30 cellular contexts compared by ENCODE assay signal in the genomic region with DNA sequence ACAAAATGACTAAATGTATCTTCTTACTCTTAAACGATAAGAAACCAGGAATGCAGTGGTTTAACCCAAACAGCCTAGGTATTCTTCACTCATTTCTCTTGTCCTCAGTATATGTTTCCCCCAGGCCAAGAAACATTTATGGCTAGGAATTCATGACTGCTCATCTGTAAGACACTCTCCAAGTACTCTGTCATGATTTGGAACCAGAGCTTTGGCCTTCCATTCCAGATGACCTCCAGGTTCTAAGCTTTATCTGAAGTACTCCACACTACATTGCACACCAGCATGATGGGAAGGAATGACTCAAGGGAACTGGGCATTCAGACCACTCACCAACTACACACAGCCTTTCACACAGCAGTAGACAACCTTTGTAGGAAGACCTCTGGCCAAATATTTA.
"Had no signal": no experiment of that assay in that cellular context is flagged by ENCODE, and none has a peak within 500 bp of the region (broad histone marks: within the 10 kb centered on the region; RNA-seq: fewer than 3 reads in every experiment).

No MANE protein-coding gene starts in this region.

- H3K9me3 Mint-ChIP-seq: activated naive CD4-positive, alpha-beta T cell treated with anti-CD3 and anti-CD28 coated beads, Interleukin-2, amount 50 U/mL, for 24 hours; activated naive CD8-positive, alpha-beta T cell treated with anti-CD3 and anti-CD28 coated beads, Interleukin-2, amount 50 U/mL, for 24 hours; activated T-helper 2 cell treated with anti-CD3 and anti-CD28 coated beads, Interferon-gamma antibody, Interleukin-2, Interleukin-4, amounts not matched to agents 10 μg/mL and 5 μg/mL and 100 μg/mL, durations not matched to agents 14 hours and 24 hours and 36 hours; central memory CD8-positive, alpha-beta T cell; dendritic cell treated with granulocyte-macrophage colony-stimulating factor and Interleukin-4, amounts not matched to agents 40 ng/mL and 50 ng/mL, for 4 days; naive thymus-derived CD8-positive, alpha-beta T cell; stimulated activated memory B cell treated with anti-CD40 and anti-IgM and Interleukin-4, amounts not matched to agents 10 μg/mL and 1 μg/mL and 100 μg/mL, for 72 hours; stimulated activated naive CD8-positive, alpha-beta T cell treated with anti-CD3 and anti-CD28 coated beads, Interleukin-15, amount 100 ng/mL, for 72 hours had no signal

- ATAC-seq: activated CD4-positive, alpha-beta T cell treated with anti-CD3 and anti-CD28 coated beads for 36 hours; activated CD8-positive, alpha-beta memory T cell treated with anti-CD3 and anti-CD28 coated beads, Interleukin-2, amount 10 ng/mL, durations not matched to agents 7 days and 5 days; activated CD8-positive, alpha-beta T cell treated with anti-CD3 and anti-CD28 coated beads, Interleukin-2, amount 10 ng/mL, durations not matched to agents 7 days and 5 days; activated naive CD8-positive, alpha-beta T cell treated with anti-CD3 and anti-CD28 coated beads, Interleukin-2, amount 50 U/mL, for 24 hours; gastrocnemius medialis; left cardiac atrium; left ventricle myocardium superior; naive thymus-derived CD8-positive, alpha-beta T cell; stimulated activated memory B cell treated with anti-CD40 and anti-IgM and Interleukin-4, amounts not matched to agents 10 μg/mL and 1 μg/mL and 100 μg/mL, for 72 hours; stimulated activated naive CD8-positive, alpha-beta T cell treated with anti-CD3 and anti-CD28 coated beads, Interleukin-15, amount 100 ng/mL, for 72 hours; T-helper 17 cell; upper lobe of right lung had no signal

- H3K4me1 ChIP-seq: gastrocnemius medialis had no signal

- H3K36me3 ChIP-seq: gastrocnemius medialis, right atrium auricular region, upper lobe of right lung had no signal

- H3K27me3 Mint-ChIP-seq: activated CD8-positive, alpha-beta memory T cell treated with anti-CD3 and anti-CD28 coated beads, Interleukin-2, amount 10 ng/mL, durations not matched to agents 7 days and 5 days; activated naive CD8-positive, alpha-beta T cell treated with anti-CD3 and anti-CD28 coated beads, Interleukin-2, amount 50 U/mL, for 24 hours; central memory CD8-positive, alpha-beta T cell; naive thymus-derived CD8-positive, alpha-beta T cell; stimulated activated memory B cell treated with anti-CD40 and anti-IgM and Interleukin-4, amounts not matched to agents 10 μg/mL and 1 μg/mL and 100 μg/mL, for 72 hours; stimulated activated naive CD8-positive, alpha-beta T cell treated with anti-CD3 and anti-CD28 coated beads, Interleukin-15, amount 100 ng/mL, for 72 hours had no signal

- H3K36me3 Mint-ChIP-seq: activated naive CD4-positive, alpha-beta T cell treated with anti-CD3 and anti-CD28 coated beads, Interleukin-2, amount 50 U/mL, for 24 hours had no signal

- H3K27ac Mint-ChIP-seq: activated CD4-positive, alpha-beta T cell treated with anti-CD3 and anti-CD28 coated beads for 36 hours; activated CD8-positive, alpha-beta memory T cell treated with anti-CD3 and anti-CD28 coated beads, Interleukin-2, amount 10 ng/mL, durations not matched to agents 7 days and 5 days; activated CD8-positive, alpha-beta T cell treated with anti-CD3 and anti-CD28 coated beads, Interleukin-2, amount 10 ng/mL, durations not matched to agents 7 days and 5 days; activated naive CD4-positive, alpha-beta T cell treated with anti-CD3 and anti-CD28 coated beads, Interleukin-2, amount 50 U/mL, for 24 hours; activated naive CD8-positive, alpha-beta T cell treated with anti-CD3 and anti-CD28 coated beads, Interleukin-2, amount 50 U/mL, for 24 hours; activated T-helper 2 cell treated with anti-CD3 and anti-CD28 coated beads, Interferon-gamma antibody, Interleukin-2, Interleukin-4, amounts not matched to agents 10 μg/mL and 5 μg/mL and 100 μg/mL, durations not matched to agents 14 hours and 24 hours and 36 hours; dendritic cell treated with granulocyte-macrophage colony-stimulating factor and Interleukin-4, amounts not matched to agents 40 ng/mL and 50 ng/mL, for 4 days; stimulated activated memory B cell treated with anti-CD40 and anti-IgM and Interleukin-4, amounts not matched to agents 10 μg/mL and 1 μg/mL and 100 μg/mL, for 72 hours; stimulated activated naive CD8-positive, alpha-beta T cell treated with anti-CD3 and anti-CD28 coated beads, Interleukin-15, amount 100 ng/mL, for 72 hours; T-helper 17 cell had no signal

- H3K4me3 ChIP-seq: esophagus squamous epithelium, gastrocnemius medialis, right atrium auricular region, smooth muscle cell, upper lobe of right lung had no signal

- H3K27ac ChIP-seq: esophagus squamous epithelium, gastrocnemius medialis, right atrium auricular region, upper lobe of right lung had no signal

- H3K4me1 Mint-ChIP-seq: central memory CD8-positive, alpha-beta T cell had no signal

- H3K27me3 ChIP-seq: esophagus squamous epithelium, gastrocnemius medialis, right atrium auricular region had no signal

- H3K4me2 ChIP-seq: smooth muscle cell had no signal

- H3K9me3 ChIP-seq: esophagus squamous epithelium, gastrocnemius medialis, right atrium auricular region, upper lobe of right lung had no signal

- H3K4me3 Mint-ChIP-seq: activated CD4-positive, alpha-beta T cell treated with anti-CD3 and anti-CD28 coated beads for 36 hours; activated CD8-positive, alpha-beta memory T cell treated with anti-CD3 and anti-CD28 coated beads, Interleukin-2, amount 10 ng/mL, durations not matched to agents 7 days and 5 days; activated CD8-positive, alpha-beta T cell treated with anti-CD3 and anti-CD28 coated beads, Interleukin-2, amount 10 ng/mL, durations not matched to agents 7 days and 5 days; activated naive CD4-positive, alpha-beta T cell treated with anti-CD3 and anti-CD28 coated beads, Interleukin-2, amount 50 U/mL, for 24 hours; activated naive CD8-positive, alpha-beta T cell treated with anti-CD3 and anti-CD28 coated beads, Interleukin-2, amount 50 U/mL, for 24 hours; central memory CD8-positive, alpha-beta T cell; dendritic cell treated with granulocyte-macrophage colony-stimulating factor and Interleukin-4, amounts not matched to agents 40 ng/mL and 50 ng/mL, for 4 days; neural crest cell; stimulated activated memory B cell treated with anti-CD40 and anti-IgM and Interleukin-4, amounts not matched to agents 10 μg/mL and 1 μg/mL and 100 μg/mL, for 72 hours; stimulated activated naive CD8-positive, alpha-beta T cell treated with anti-CD3 and anti-CD28 coated beads, Interleukin-15, amount 100 ng/mL, for 72 hours; T-helper 17 cell had no signal

- DNase-seq: activated CD4-positive, alpha-beta T cell treated with anti-CD3 and anti-CD28 coated beads for 36 hours; activated CD4-positive, CD25-positive, alpha-beta regulatory T cell; activated CD8-positive, alpha-beta memory T cell treated with anti-CD3 and anti-CD28 coated beads, Interleukin-2, amount 10 ng/mL, durations not matched to agents 7 days and 5 days; activated CD8-positive, alpha-beta T cell treated with anti-CD3 and anti-CD28 coated beads, Interleukin-2, amount 10 ng/mL, durations not matched to agents 7 days and 5 days; activated naive CD8-positive, alpha-beta T cell treated with anti-CD3 and anti-CD28 coated beads, Interleukin-2, amount 50 U/mL, for 24 hours; activated T-cell treated with anti-CD3 and anti-CD28 coated beads, Interleukin-2, amount 50 U/mL, for 48 hours; esophagus squamous epithelium; gastrocnemius medialis; glutamatergic neuron; islet precursor cell; left cardiac atrium; left ventricle myocardium superior; mammary epithelial cell; naive thymus-derived CD8-positive, alpha-beta T cell; nucleus accumbens; stimulated activated CD4-positive, alpha-beta T cell treated with anti-CD3 and anti-CD28 coated beads, Interleukin-1b, Interleukin-23, amount 100 ng/mL, for 48 hours; stimulated activated CD4-positive, alpha-beta T cell treated with anti-CD3 and anti-CD28 coated beads, Interleukin-4, amount 100 ng/mL, for 4 hours; stimulated activated CD8-positive, alpha-beta memory T cell treated with anti-CD3 and anti-CD28 coated beads, Interleukin-4, amount 100 ng/mL, for 48 hours; stimulated activated naive CD8-positive, alpha-beta T cell treated with anti-CD3 and anti-CD28 coated beads, Interleukin-15, amount 100 ng/mL, for 72 hours; substantia nigra; T-helper 17 cell; upper lobe of right lung had no signal
